8 cellular contexts compared by ENCODE assay signal in the genomic region with DNA sequence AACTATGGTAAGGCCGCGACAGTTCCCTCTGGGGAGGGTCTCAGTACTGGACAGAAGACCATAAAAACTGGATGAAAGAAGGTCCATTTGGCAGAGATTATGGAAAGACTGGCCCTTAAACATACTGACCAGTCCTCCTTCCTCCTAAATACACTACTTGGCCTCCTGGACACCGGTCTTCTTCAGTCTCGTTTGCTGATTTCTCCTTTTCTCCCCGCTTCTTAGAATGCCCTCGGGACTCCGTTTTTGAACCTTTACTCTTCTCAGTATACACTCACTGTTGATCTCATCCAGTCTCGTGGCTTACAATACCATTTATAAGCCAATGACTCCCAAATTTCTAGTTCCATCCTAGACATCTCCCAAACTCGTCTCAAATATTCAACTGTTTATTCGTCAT. TPM values are rescaled to one million over a fixed set of nuclear protein-coding genes. Genes with fewer than 3 reads are reported as not detected.
A peak's percentile ranks its signal among the peaks of the same experiment; 100 is the strongest.
DNase-seq lines count a peak whose midpoint lies in the region; ATAC-seq lines count a peak whose summit lies in the region.

No MANE protein-coding gene starts in this region.

- H3K36me3 Mint-ChIP-seq in activated CD4-positive, alpha-beta T cell treated with anti-CD3 and anti-CD28 coated beads for 36 hours (ENCODE audit: low read depth), result peaks cover 27% of the 10 kb centered on the region
- peaks cover 11% of the 10 kb centered on the region for H3K36me3 Mint-ChIP-seq in activated naive CD8-positive, alpha-beta T cell treated with anti-CD3 and anti-CD28 coated beads, Interleukin-2, amount 10 ng/mL, durations not matched to agents 7 days and 5 days
- H3K36me3 Mint-ChIP-seq in immature natural killer cell, result peaks cover 12 to 17% (median 16%) of the 10 kb centered on the region in 3 donors

- peak overlapping the region; percentile 92 for H3K4me3 ChIP-seq in thymus (ENCODE audit: low read length)

- peaks cover 9% of the 10 kb centered on the region for H3K4me1 ChIP-seq in thymus (ENCODE audit: control insufficient read depth, insufficient read depth, low read length)

- no peaks in the 10 kb centered on the region for H3K27me3 ChIP-seq in thymus (ENCODE audit: control insufficient read depth, insufficient read depth)

- peaks cover 25% of the 10 kb centered on the region for H3K36me3 ChIP-seq in thymus (ENCODE audit: control insufficient read depth, insufficient read depth)

- H3K4me1 Mint-ChIP-seq in activated CD4-positive, alpha-beta T cell treated with anti-CD3 and anti-CD28 coated beads for 36 hours, result peaks cover 24% of the 10 kb centered on the region
- peaks cover 17% of the 10 kb centered on the region for H3K4me1 Mint-ChIP-seq in activated naive CD8-positive, alpha-beta T cell treated with anti-CD3 and anti-CD28 coated beads, Interleukin-2, amount 10 ng/mL, durations not matched to agents 7 days and 5 days
- peaks cover 22 to 38% of the 10 kb centered on the region in 2 donors for H3K4me1 Mint-ChIP-seq in immature natural killer cell

- peak overlapping the region; percentile 89 for H3K27ac ChIP-seq in thymus (ENCODE audit: low read depth)

- ATAC-seq in activated CD4-positive, alpha-beta T cell treated with anti-CD3 and anti-CD28 coated beads for 36 hours, result no peak
- no peak for ATAC-seq in activated naive CD8-positive, alpha-beta T cell treated with anti-CD3 and anti-CD28 coated beads, Interleukin-2, amount 10 ng/mL, durations not matched to agents 7 days and 5 days (ENCODE audit: low read depth)
- no peak for ATAC-seq in GM21528 (IDR thresholded peaks at IDR 0.05; ENCODE audit: low FRiP score, unreplicated experiment)

- intact Hi-C loops in activated CD4-positive, alpha-beta T cell treated with anti-CD3 and anti-CD28 coated beads for 36 hours (cut with DNase I, micrococcal nuclease), result loop anchor here (1.0 to 5.0 kb wide), 6 partner anchors 26 to 437 kb away; a partner anchor contains a TSS

- POLR2A ChIA-PET in activated CD4-positive, alpha-beta T cell treated with anti-CD3 and anti-CD28 coated beads for 36 hours (lab: Charles Lee), result interaction anchor here (1.0 kb wide), 1 partner anchor 58 kb away, joined by 4 read pairs; no protein-coding TSS in a partner anchor
- POLR2A ChIA-PET in activated naive CD8-positive, alpha-beta T cell treated with anti-CD3 and anti-CD28 coated beads, Interleukin-2, amount 10 ng/mL, durations not matched to agents 7 days and 5 days (lab: Charles Lee), result interaction anchor here (1.1 to 2.3 kb wide), 4 partner anchors 8 to 574 kb away, joined by 3 to 17 read pairs (median 3); a partner anchor contains a TSS

- no peaks in the 10 kb centered on the region for H3K27me3 Mint-ChIP-seq in activated CD4-positive, alpha-beta T cell treated with anti-CD3 and anti-CD28 coated beads for 36 hours
- H3K27me3 Mint-ChIP-seq in activated naive CD8-positive, alpha-beta T cell treated with anti-CD3 and anti-CD28 coated beads, Interleukin-2, amount 10 ng/mL, durations not matched to agents 7 days and 5 days, result no peaks in the 10 kb centered on the region
- H3K27me3 Mint-ChIP-seq in immature natural killer cell (ENCODE audit: low read depth in 3 of 3), result peaks cover 0 to 6% (median 0%) of the 10 kb centered on the region in 3 donors

- no peaks in the 10 kb centered on the region for H3K9me3 ChIP-seq in thymus (ENCODE audit: control insufficient read depth)

- DNase-seq in activated CD4-positive, alpha-beta T cell treated with anti-CD3 and anti-CD28 coated beads for 36 hours, result no peak
- DNase-seq in activated CD4-positive, alpha-beta T cell treated with anti-CD3 and anti-CD28 coated beads, Interleukin-2, amount 50 U/mL, for 48 hours, result no peak
- no peak for DNase-seq in activated naive CD8-positive, alpha-beta T cell treated with anti-CD3 and anti-CD28 coated beads, Interleukin-2, amount 10 ng/mL, durations not matched to agents 7 days and 5 days
- DNase-seq in immature natural killer cell, result no peak
- no peak for DNase-seq in NCI-H2081 treated with DMSO at 0.1 percent for 48 hours (lab: John Stamatoyannopoulos, UW)
- DNase-seq in pons (ENCODE audit: low spot score), result no peak

- CTCF ChIA-PET in activated CD4-positive, alpha-beta T cell treated with anti-CD3 and anti-CD28 coated beads for 36 hours (lab: Charles Lee), result interaction anchor here (0.8 to 2.4 kb wide), 7 partner anchors 25 to 183 kb away, joined by 3 to 17 read pairs (median 4); a partner anchor contains a TSS

- 75% methylated on average over 10 of the region's 10 CpGs for WGBS in thymus

- H3K4me3 Mint-ChIP-seq in activated CD4-positive, alpha-beta T cell treated with anti-CD3 and anti-CD28 coated beads for 36 hours, result peak overlapping the region; percentile 89
- H3K4me3 Mint-ChIP-seq in activated naive CD8-positive, alpha-beta T cell treated with anti-CD3 and anti-CD28 coated beads, Interleukin-2, amount 10 ng/mL, durations not matched to agents 7 days and 5 days, result peak overlapping the region; percentile 86
- peak overlapping the region; percentile 91 to 97 (median 94) for H3K4me3 Mint-ChIP-seq in immature natural killer cell

- peak overlapping the region; percentile 95 for H3K27ac Mint-ChIP-seq in activated CD4-positive, alpha-beta T cell treated with anti-CD3 and anti-CD28 coated beads for 36 hours
- H3K27ac Mint-ChIP-seq in activated naive CD8-positive, alpha-beta T cell treated with anti-CD3 and anti-CD28 coated beads, Interleukin-2, amount 10 ng/mL, durations not matched to agents 7 days and 5 days, result peak overlapping the region; percentile 95
- H3K27ac Mint-ChIP-seq in immature natural killer cell, result peak overlapping the region; percentile 84 to 98 (median 98)

- H3K9me3 Mint-ChIP-seq in activated CD4-positive, alpha-beta T cell treated with anti-CD3 and anti-CD28 coated beads for 36 hours (ENCODE audit: low read depth), result no peaks in the 10 kb centered on the region
- H3K9me3 Mint-ChIP-seq in activated naive CD8-positive, alpha-beta T cell treated with anti-CD3 and anti-CD28 coated beads, Interleukin-2, amount 10 ng/mL, durations not matched to agents 7 days and 5 days, result no peaks in the 10 kb centered on the region
- H3K9me3 Mint-ChIP-seq in immature natural killer cell, result no peaks in the 10 kb centered on the region

RNA-seq across cellular contexts. Expression of a gene that starts 0.7 kb away (rescaled TPM):
- 100 to 1,000 TPM; 139 to 184 TPM for total RNA-seq in activated CD4-positive, alpha-beta T cell treated with anti-CD3 and anti-CD28 coated beads for 36 hours
- total RNA-seq in activated naive CD8-positive, alpha-beta T cell treated with anti-CD3 and anti-CD28 coated beads, Interleukin-2, amount 10 ng/mL, durations not matched to agents 7 days and 5 days, result 10 to 100 TPM; 87.4 to 95.0 TPM
- polyA plus RNA-seq in immature natural killer cell (100 to 1,000 TPM; 120 to 128 (median 128) TPM), thymus (75.3 TPM)

RNA-seq across cellular contexts. Expression of a gene that starts 26.3 kb away (rescaled TPM):
- 10 to 100 TPM; 18.4 to 19.9 TPM for total RNA-seq in activated CD4-positive, alpha-beta T cell treated with anti-CD3 and anti-CD28 coated beads for 36 hours
- total RNA-seq in activated naive CD8-positive, alpha-beta T cell treated with anti-CD3 and anti-CD28 coated beads, Interleukin-2, amount 10 ng/mL, durations not matched to agents 7 days and 5 days, result 10 to 100 TPM; 15.9 to 16.1 TPM
- polyA plus RNA-seq in immature natural killer cell, result 10 to 100 TPM; 12.0 to 16.1 (median 16.0) TPM
- polyA plus RNA-seq in thymus, result 6.5 TPM

RNA-seq across cellular contexts. Expression of a gene that starts 41.2 kb away (rescaled TPM):
- under 1 TPM; 0.09 to 0.18 TPM for total RNA-seq in activated CD4-positive, alpha-beta T cell treated with anti-CD3 and anti-CD28 coated beads for 36 hours
- total RNA-seq in activated naive CD8-positive, alpha-beta T cell treated with anti-CD3 and anti-CD28 coated beads, Interleukin-2, amount 10 ng/mL, durations not matched to agents 7 days and 5 days, result under 1 TPM in 1 of 2 experiments, not detected in 1; 0.14 TPM
- 1 to 10 TPM in 1 of 3 donors, not detected in 2; 1.3 TPM for polyA plus RNA-seq in immature natural killer cell
- polyA plus RNA-seq in thymus, result 0.14 TPM

RNA-seq across cellular contexts. Expression of a gene that starts 42.7 kb away (rescaled TPM):
- total RNA-seq in activated CD4-positive, alpha-beta T cell treated with anti-CD3 and anti-CD28 coated beads for 36 hours, result not detected
- total RNA-seq in activated naive CD8-positive, alpha-beta T cell treated with anti-CD3 and anti-CD28 coated beads, Interleukin-2, amount 10 ng/mL, durations not matched to agents 7 days and 5 days, result not detected
- polyA plus RNA-seq in immature natural killer cell (not detected), thymus (0.21 TPM)

RNA-seq across cellular contexts. Expression of a gene that starts 47.4 kb away (rescaled TPM):
- not detected for total RNA-seq in activated CD4-positive, alpha-beta T cell treated with anti-CD3 and anti-CD28 coated beads for 36 hours
- not detected for total RNA-seq in activated naive CD8-positive, alpha-beta T cell treated with anti-CD3 and anti-CD28 coated beads, Interleukin-2, amount 10 ng/mL, durations not matched to agents 7 days and 5 days
- polyA plus RNA-seq in immature natural killer cell (not detected), thymus (0.18 TPM)
